Comparison of ENCODE assay signal across 9 cellular contexts in the genomic region with DNA sequence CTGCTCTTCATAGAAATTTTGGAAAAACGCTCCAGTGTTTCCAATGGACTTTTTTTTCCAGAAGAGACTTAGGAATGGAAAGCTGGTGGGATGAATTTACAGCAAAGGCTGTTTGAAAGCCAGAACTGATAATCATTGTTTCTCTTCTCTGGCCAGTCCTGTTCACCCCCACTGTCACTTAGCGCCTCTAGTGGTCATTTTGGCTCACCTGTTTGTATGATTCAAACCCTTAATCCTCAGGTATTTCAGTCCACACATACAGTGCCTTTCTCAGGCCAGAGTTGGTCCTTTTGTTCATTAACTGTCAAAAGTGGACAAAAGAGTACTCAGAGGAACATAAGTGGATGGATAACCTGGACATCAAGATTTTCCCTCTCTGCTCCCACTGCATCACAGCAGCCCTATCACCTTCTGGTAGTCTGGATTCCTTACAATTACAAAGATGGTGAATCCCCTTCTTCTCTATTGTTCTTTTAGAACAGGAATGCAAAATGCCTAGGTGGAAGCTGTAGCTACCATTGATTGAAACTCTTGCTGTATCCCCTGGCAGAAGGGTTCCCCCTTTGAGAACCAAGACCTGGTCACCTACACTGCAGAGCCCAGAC.
A peak's percentile ranks its signal among the peaks of the same experiment; 100 is the strongest.
DNase-seq lines count a peak whose midpoint lies in the region; ATAC-seq and TF ChIP-seq lines count a peak whose summit lies in the region.
"Had no signal": no experiment of that assay in that cellular context is flagged by ENCODE, and none has a peak within 500 bp of the region (broad histone marks: within the 10 kb centered on the region; RNA-seq: fewer than 3 reads in every experiment).

No MANE protein-coding gene starts in this region.

- H3K27ac Mint-ChIP-seq in chondrocyte (ENCODE audit: unreplicated experiment) (no peak overlapping the region), Calu3 (ENCODE audit: unreplicated experiment) (no peak overlapping the region)

- H3K9me3 Mint-ChIP-seq in chondrocyte (ENCODE audit: low read depth) (no peaks in the 10 kb centered on the region), Calu3 (ENCODE audit: low read depth, unreplicated experiment) (peaks cover 8% of the 10 kb centered on the region)

- no peak overlapping the region for H3K4me2 ChIP-seq in DOHH2 (ENCODE audit: low read length)

- H3K4me3 ChIP-seq in DOHH2 (ENCODE audit: low read length) = no peak overlapping the region
- H3K4me3 ChIP-seq: lung had no signal

- no peaks in the 10 kb centered on the region for H3K36me3 ChIP-seq in DOHH2 (ENCODE audit: control insufficient read depth, low read length)

- no peaks in the 10 kb centered on the region for H4K20me1 ChIP-seq in DOHH2 (ENCODE audit: control insufficient read depth, insufficient read depth, low read depth, low read length)

- H3K36me3 Mint-ChIP-seq in chondrocyte (ENCODE audit: low read depth) = no peaks in the 10 kb centered on the region
- no peaks in the 10 kb centered on the region for H3K36me3 Mint-ChIP-seq in Calu3 (ENCODE audit: insufficient read depth, unreplicated experiment)

- no TSS peak for BruUV-seq in Calu3 (replicated peaks; lab: Mats Ljungman, UMichigan)

- H3K9me2 ChIP-seq in DOHH2 (replicated peaks; ENCODE audit: control insufficient read depth, low read length) = no peaks in the 10 kb centered on the region

- no peak overlapping the region for H3K27ac ChIP-seq in DOHH2 (ENCODE audit: low read depth, low read length)

- DNase-seq in chondrocyte (ENCODE audit: low spot score) (no peak), D341Med (ENCODE audit: low spot score) (no peak), Right ventricle myocardium inferior (ENCODE audit: missing footprints) (no peak), NCI-H1417 treated with DMSO at 0.1 percent for 48 hours (lab: John Stamatoyannopoulos, UW) (no peak), Calu3 (no peak)

- TF ChIP-seq CTCF in DOHH2 (IDR thresholded peaks at IDR 0.05; ENCODE audit: low read depth, low read length, poor library complexity, severe bottlenecking) (peak; percentile 77), chondrocyte (IDR thresholded peaks at IDR 0.05) (peak; percentile 41), Calu3 (IDR thresholded peaks at IDR 0.05; ENCODE audit: unreplicated experiment) (no peak)

- CTCF ChIA-PET in Calu3 (lab: Charles Lee) = no interaction called here

- H3K4me3 Mint-ChIP-seq in chondrocyte (ENCODE audit: unreplicated experiment) (no peak overlapping the region), Calu3 (ENCODE audit: low read depth, unreplicated experiment) (no peak overlapping the region)

- no peaks in the 10 kb centered on the region for H3K27me3 ChIP-seq in DOHH2 (ENCODE audit: control insufficient read depth, low read length)

- H3K79me2 ChIP-seq in DOHH2 (ENCODE audit: control insufficient read depth, low read length) = no peaks in the 10 kb centered on the region

- no peaks in the 10 kb centered on the region for H3K4me1 Mint-ChIP-seq in chondrocyte (ENCODE audit: low read depth)
- H3K4me1 Mint-ChIP-seq in Calu3 (ENCODE audit: low read depth, unreplicated experiment) = no peaks in the 10 kb centered on the region

- peak; percentile 65 for ATAC-seq in GM19468 (IDR thresholded peaks at IDR 0.05; ENCODE audit: extremely low read depth, unreplicated experiment)
- peak; percentile 91 for ATAC-seq in HG03442 (IDR thresholded peaks at IDR 0.05; ENCODE audit: unreplicated experiment)
- no peak for ATAC-seq in Right ventricle myocardium inferior

- H3K4me1 ChIP-seq in DOHH2 (ENCODE audit: control insufficient read depth, low read length) = no peaks in the 10 kb centered on the region

- peaks cover 3% of the 10 kb centered on the region for H3K27me3 Mint-ChIP-seq in chondrocyte (ENCODE audit: low read depth)
- H3K27me3 Mint-ChIP-seq in Calu3 (ENCODE audit: unreplicated experiment) = no peaks in the 10 kb centered on the region

- intact Hi-C loops in Right ventricle myocardium inferior (cut with DNase I) = no loop called here
- intact Hi-C loops in Calu3 (cut with micrococcal nuclease; ENCODE audit: unreplicated experiment) = no loop called here

- no peaks in the 10 kb centered on the region for H3K9me3 ChIP-seq in DOHH2 (ENCODE audit: control insufficient read depth, insufficient read depth, low read length)

- H3F3A ChIP-seq in DOHH2 (ENCODE audit: control insufficient read depth, insufficient read depth) = no peaks in the 10 kb centered on the region
